15 cellular contexts compared by ENCODE assay signal in the genomic region with DNA sequence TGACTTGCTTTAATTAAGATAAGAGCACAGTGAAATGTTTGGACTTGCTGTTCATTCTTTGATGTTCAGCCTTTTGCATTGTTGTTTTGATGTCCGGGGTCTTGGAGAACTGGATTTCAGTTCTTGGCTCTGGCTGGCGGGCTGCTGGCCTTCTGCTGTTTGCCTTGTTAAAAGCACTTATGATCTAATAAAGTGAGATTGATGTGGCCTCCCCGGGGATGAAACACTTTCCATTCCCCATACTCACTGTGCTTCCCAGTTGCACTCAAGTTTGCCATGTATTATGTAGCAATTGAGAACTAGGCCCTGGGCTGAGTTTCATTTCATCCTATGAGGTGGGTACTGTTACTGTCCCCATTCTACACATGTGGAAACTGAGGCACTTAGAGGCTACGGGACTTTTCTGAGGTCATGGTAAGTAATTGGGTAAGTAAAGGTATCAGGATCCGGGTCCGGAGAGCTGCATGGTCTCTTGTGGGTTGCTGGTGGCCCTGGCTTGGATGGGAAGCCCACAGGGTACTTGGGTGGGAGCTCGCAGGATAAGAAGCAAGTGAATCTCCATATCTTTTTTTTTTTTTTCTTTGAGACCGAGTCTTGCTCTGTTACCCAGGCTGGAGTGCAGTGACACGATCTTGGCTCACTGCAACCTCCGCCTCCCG.
A peak's percentile ranks its signal among the peaks of the same experiment; 100 is the strongest.
DNase-seq lines count a peak whose midpoint lies in the region; TF ChIP-seq lines count a peak whose summit lies in the region.
"Had no signal": no experiment of that assay in that cellular context is flagged by ENCODE, and none has a peak within 500 bp of the region (broad histone marks: within the 10 kb centered on the region; RNA-seq: fewer than 3 reads in every experiment).

No MANE protein-coding gene starts in this region.

- POLR2A ChIA-PET in SK-N-SH (lab: Yijun Ruan, JAX): no interaction called here

- H3K4me1 ChIP-seq in BLaER1: peaks cover 58% of the 10 kb centered on the region
- peaks cover 0 to 61% of the 10 kb centered on the region in 2 experiments; a peak in 2 of 4 replicates for H3K4me1 ChIP-seq in SK-N-SH (ENCODE audit: control insufficient read depth in 1 of 2, insufficient read depth in 2 of 2, low read depth in 1 of 2, low read length in 1 of 2)
- H3K4me1 ChIP-seq in H9 (ENCODE audit: insufficient read depth, low read length): peaks cover 15% of the 10 kb centered on the region
- H3K4me1 ChIP-seq: A549 had no signal

- no peak overlapping the region for H2BK120ac ChIP-seq in H9 (ENCODE audit: low read depth, low read length, poor library complexity, severe bottlenecking)

- no peak overlapping the region for H2AK5ac ChIP-seq in H9 (ENCODE audit: insufficient read length, low read length)

- H3K4me2 ChIP-seq in BLaER1 (peak overlapping the region; percentile 75), SK-N-SH (no peak overlapping the region), H9 (ENCODE audit: insufficient read depth, insufficient read length, low read length) (no peak overlapping the region)
- H3K4me2 ChIP-seq: A549 had no signal

- no peaks in the 10 kb centered on the region for H3K27me3 ChIP-seq in BLaER1
- no peaks in the 10 kb centered on the region; the same call in 1 of the 2 replicates for H3K27me3 ChIP-seq in SK-N-SH (ENCODE audit: insufficient read depth)
- H3K27me3 ChIP-seq in H9 (ENCODE audit: insufficient read depth, low read length): no peaks in the 10 kb centered on the region; the same call in 1 of the 2 replicates

- H3K36me3 Mint-ChIP-seq in H9 (ENCODE audit: insufficient read depth in 1 of 3, low read depth in 3 of 3): no peaks in the 10 kb centered on the region

- no peak overlapping the region for H3T11ph ChIP-seq in H9 (ENCODE audit: low read length)

- TF ChIP-seq RAD21 in SK-N-SH (IDR thresholded peaks at IDR 0.05; ENCODE audit: low read length): peak; percentile 0; the same call in 1 of the 2 replicates

- no peak overlapping the region for H2BK5ac ChIP-seq in H9 (ENCODE audit: insufficient read length, low read length)

- TF ChIP-seq CTCF in SK-N-SH (IDR thresholded peaks at IDR 0.05): no peak
- TF ChIP-seq CTCF in H9 (conservative IDR thresholded peaks at IDR 0.05): no peak

- H2BK20ac ChIP-seq in H9 (ENCODE audit: low read depth, low read length, poor library complexity, severe bottlenecking): no peak overlapping the region

- no peak overlapping the region for H3K18ac ChIP-seq in H9 (ENCODE audit: insufficient read length, low read depth, low read length)

- H3K4me1 Mint-ChIP-seq in H9: peaks cover 36 to 43% of the 10 kb centered on the region in 2 experiments

- WGBS in SK-N-SH (ENCODE audit: low lambda C conversion rate): 46% methylated on average over 11 of the region's 11 CpGs
- no CpG with 5 or more reads among the region's 11 CpGs for WGBS in H9 (ENCODE audit: extremely low coverage, insufficient read length, low lambda C conversion rate)

- CTCF ChIA-PET in SK-N-SH (lab: Yijun Ruan, JAX): no interaction called here

- H4K91ac ChIP-seq in H9 (ENCODE audit: insufficient read length, low read depth, low read length): no peak overlapping the region

- H3K4me3 ChIP-seq in BLaER1 (no peak overlapping the region), SK-N-SH (ENCODE audit: low read depth in 2 of 2, low read length in 1 of 2) (no peak overlapping the region)
- H3K4me3 ChIP-seq: A549, GM23248 had no signal

- no peak overlapping the region for H4K8ac ChIP-seq in H9 (replicated peaks; ENCODE audit: insufficient read length, low read depth, low read length)

- no peak overlapping the region for H2BK15ac ChIP-seq in H9 (ENCODE audit: low read depth, low read length)

- H3K27ac Mint-ChIP-seq in H9: no peak overlapping the region
- H3K27ac Mint-ChIP-seq: CD4-positive, alpha-beta T cell had no signal

- peak; percentile 9 to 19 for DNase-seq in NCI-H187 (lab: John Stamatoyannopoulos, UW)
- no peak for DNase-seq in NCI-H187 treated with DMSO at 0.1 percent for 48 hours (lab: John Stamatoyannopoulos, UW)
- peak; percentile 65 for DNase-seq in SK-N-SH
- DNase-seq in posterior vena cava (ENCODE audit: low spot score): peak; percentile 20
- no peak for DNase-seq in NOMO-1 treated with DMSO at 0.1 percent for 48 hours (lab: John Stamatoyannopoulos, UW; ENCODE audit: unreplicated experiment)
- no peak for DNase-seq in islet precursor cell
- no peak for DNase-seq in H9
- DNase-seq: CD4-positive, alpha-beta T cell; GF-D8; GM23248; NCI-H2029; NCI-H748 treated with DMSO at 0.1 percent for 48 hours had no signal

- intact Hi-C loops in posterior vena cava (cut with DNase I): no loop called here

- H4K20me1 ChIP-seq in BLaER1 (no peaks in the 10 kb centered on the region), SK-N-SH (ENCODE audit: insufficient read depth) (no peaks in the 10 kb centered on the region), H9 (ENCODE audit: control insufficient read depth, insufficient read depth, insufficient read length) (no peaks in the 10 kb centered on the region)

- no peaks in the 10 kb centered on the region for H3K9me3 Mint-ChIP-seq in H9
- H3K9me3 Mint-ChIP-seq: CD4-positive, alpha-beta T cell had no signal

- no peak overlapping the region for H2BK12ac ChIP-seq in H9 (ENCODE audit: insufficient read length, low read depth, low read length)

- H3K36me3 ChIP-seq in BLaER1 (no peaks in the 10 kb centered on the region), SK-N-SH (replicated peaks in 1 of 2; ENCODE audit: control insufficient read depth in 1 of 2, insufficient read depth in 2 of 2, low read length in 1 of 2) (no peaks in the 10 kb centered on the region)

- no peak overlapping the region for H3K56ac ChIP-seq in H9 (ENCODE audit: insufficient read length, low read depth, low read length)

- TF ChIP-seq EP300 in SK-N-SH (IDR thresholded peaks at IDR 0.05; ENCODE audit: borderline replicate concordance in 1 of 2, low read depth in 1 of 2, low read length in 1 of 2): peak in 1 of 2 experiments; percentile 46; a peak in 2 of 4 replicates

- H3K9me2 ChIP-seq in SK-N-SH: no peaks in the 10 kb centered on the region

- peaks cover 5% of the 10 kb centered on the region for H3K27me3 Mint-ChIP-seq in H9 (ENCODE audit: low read depth)

- no peaks in the 10 kb centered on the region for H3K23me2 ChIP-seq in H9 (ENCODE audit: insufficient read length, low read depth, low read length, poor library complexity, severe bottlenecking)

- H3K14ac ChIP-seq in H9 (ENCODE audit: insufficient read depth, low read length): no peak overlapping the region

- no peaks in the 10 kb centered on the region for H3F3A ChIP-seq in SK-N-SH (replicated peaks; ENCODE audit: insufficient read depth)

- no peak overlapping the region for H4K5ac ChIP-seq in H9 (ENCODE audit: insufficient read length, low read depth, low read length)

- no peaks in the 10 kb centered on the region for H3K79me2 ChIP-seq in SK-N-SH (ENCODE audit: insufficient read depth)
- H3K79me2 ChIP-seq in H9 (ENCODE audit: insufficient read depth, low read length): no peaks in the 10 kb centered on the region

- H3K9ac ChIP-seq in BLaER1 (no peak overlapping the region), SK-N-SH (no peak overlapping the region), H9 (ENCODE audit: extremely low read depth, insufficient read length, low read length) (no peak overlapping the region)
- H3K9ac ChIP-seq: GM23248 had no signal

- H3K27ac ChIP-seq in BLaER1 (no peak overlapping the region), SK-N-SH (ENCODE audit: low read depth in 2 of 2, low read length in 1 of 2) (peak overlapping the region in 1 of 2 experiments; percentile 60; a peak in 2 of 4 replicates), H9 (ENCODE audit: insufficient read length, low read depth, low read length) (no peak overlapping the region)
- H3K27ac ChIP-seq: A549, GM23248, HL-60 had no signal

- no peaks in the 10 kb centered on the region for H3K79me1 ChIP-seq in H9 (ENCODE audit: insufficient read depth, low read depth, low read length, poor library complexity, severe bottlenecking)

- no peak overlapping the region for H3K23ac ChIP-seq in H9 (ENCODE audit: insufficient read length, low read depth, low read length)

- H2AFZ ChIP-seq in SK-N-SH (ENCODE audit: low read depth) (no peak overlapping the region), H9 (ENCODE audit: low read length) (no peak overlapping the region)
- H2AFZ ChIP-seq: GM23248 had no signal

- H3K4me3 Mint-ChIP-seq in H9: no peak overlapping the region
- H3K4me3 Mint-ChIP-seq: CD4-positive, alpha-beta T cell had no signal

- H3K4ac ChIP-seq in H9 (ENCODE audit: low read depth, low read length): no peak overlapping the region

- H3K9me3 ChIP-seq in BLaER1: no peaks in the 10 kb centered on the region
- no peaks in the 10 kb centered on the region for H3K9me3 ChIP-seq in SK-N-SH
- no peaks in the 10 kb centered on the region for H3K9me3 ChIP-seq in H9 (ENCODE audit: control insufficient read depth, low read depth, low read length)
- H3K9me3 ChIP-seq: A549 had no signal

TF ChIP-seq in SK-N-SH, 30 proteins besides CTCF, POLR2A, EP300 and RAD21 (continues in another document):
- TF ChIP-seq TAF1 (IDR thresholded peaks at IDR 0.05; ENCODE audit: borderline replicate concordance, low read depth, low read length) (no peak), RCOR1 (IDR thresholded peaks at IDR 0.05; ENCODE audit: low read length) (no peak), JUND (IDR thresholded peaks at IDR 0.05) (no peak), IRF3 (IDR thresholded peaks at IDR 0.05; ENCODE audit: low read depth, low read length) (no peak)
- TF ChIP-seq, protein P1, sequence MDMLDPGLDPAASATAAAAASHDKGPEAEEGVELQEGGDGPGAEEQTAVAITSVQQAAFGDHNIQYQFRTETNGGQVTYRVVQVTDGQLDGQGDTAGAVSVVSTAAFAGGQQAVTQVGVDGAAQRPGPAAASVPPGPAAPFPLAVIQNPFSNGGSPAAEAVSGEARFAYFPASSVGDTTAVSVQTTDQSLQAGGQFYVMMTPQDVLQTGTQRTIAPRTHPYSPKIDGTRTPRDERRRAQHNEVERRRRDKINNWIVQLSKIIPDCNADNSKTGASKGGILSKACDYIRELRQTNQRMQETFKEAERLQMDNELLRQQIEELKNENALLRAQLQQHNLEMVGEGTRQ (IDR thresholded peaks at IDR 0.05; ENCODE audit: borderline replicate concordance, low read depth, low read length): no peak

Comparison
In these comparisons a context has a peak if more than half of its experiments do, and no peak if none do; other contexts are left out.
1. DNase-seq: peak in NCI-H187 (2 of 2), SK-N-SH (single experiment) and posterior vena cava (single experiment); none in NCI-H187 treated with DMSO at 0.1 percent for 48 hours (single experiment), NOMO-1 treated with DMSO at 0.1 percent for 48 hours (single experiment), islet precursor cell (single experiment) and H9 (single experiment).